1 cellular context compared by ENCODE assay signal in the genomic region with DNA sequence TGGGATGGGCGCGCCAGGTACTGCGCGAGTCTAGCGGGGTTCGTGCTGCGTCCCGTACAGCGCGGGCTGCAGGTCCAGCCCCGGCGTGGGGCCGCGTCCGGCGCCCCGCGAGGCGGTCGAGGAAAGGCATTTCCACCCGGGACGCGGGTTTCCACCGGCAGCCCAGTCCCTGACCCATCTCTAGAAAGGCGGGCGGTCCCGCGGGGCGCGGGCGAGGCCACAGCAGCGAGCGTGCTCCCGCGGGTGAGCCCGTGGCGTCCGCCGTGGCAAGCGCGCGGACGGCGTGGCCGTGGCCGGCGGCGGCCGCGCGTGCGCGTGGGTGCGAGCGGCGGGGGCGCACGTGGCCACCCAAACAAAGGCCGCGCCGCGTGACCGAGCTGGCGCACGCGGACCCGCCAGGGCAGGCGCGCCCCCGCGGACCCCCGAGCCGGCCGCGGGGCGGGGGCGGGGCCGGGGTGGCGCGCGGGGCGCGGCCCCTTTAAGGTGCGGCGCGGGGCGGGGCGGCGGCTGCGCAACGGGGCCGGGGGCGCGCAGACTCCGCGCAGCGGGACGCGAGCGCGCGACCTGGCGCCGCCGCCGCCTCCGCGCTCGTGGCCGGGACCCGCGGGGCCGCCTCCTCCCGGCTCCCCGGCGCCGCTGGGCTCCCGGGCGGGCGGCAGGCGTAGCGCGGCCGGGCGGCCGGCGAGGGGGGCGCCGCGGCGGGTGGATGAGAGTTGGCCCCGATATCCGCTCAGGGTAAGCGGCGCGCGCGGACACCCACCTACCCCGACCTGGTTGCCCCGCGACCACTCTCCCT.
TF ChIP-seq lines count a peak whose summit lies in the region.

No MANE protein-coding gene starts in this region.

TF ChIP-seq in endothelial cell of umbilical vein, 7 proteins besides CTCF, POLR2A, EP300 and RAD21:
- TF ChIP-seq FOS (IDR thresholded peaks at IDR 0.05; ENCODE audit: borderline replicate concordance, insufficient read depth, low read length) = no peak
- no peak for TF ChIP-seq MYC (IDR thresholded peaks at IDR 0.05; ENCODE audit: low read depth, low read length)
- TF ChIP-seq GATA2 (IDR thresholded peaks at IDR 0.05; ENCODE audit: insufficient read depth, insufficient read length, low read depth, low read length) = no peak
- no peak for TF ChIP-seq JUN (IDR thresholded peaks at IDR 0.05; ENCODE audit: borderline replicate concordance, insufficient read depth, insufficient read length, low read depth)
- TF ChIP-seq, protein P1, sequence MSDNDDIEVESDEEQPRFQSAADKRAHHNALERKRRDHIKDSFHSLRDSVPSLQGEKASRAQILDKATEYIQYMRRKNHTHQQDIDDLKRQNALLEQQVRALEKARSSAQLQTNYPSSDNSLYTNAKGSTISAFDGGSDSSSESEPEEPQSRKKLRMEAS (IDR thresholded peaks at IDR 0.05; ENCODE audit: insufficient read depth, insufficient read length) = no peak
- TF ChIP-seq EZH2 (IDR thresholded peaks at IDR 0.05; ENCODE audit: borderline replicate concordance, low read depth, low read length, severe bottlenecking) = no peak
- no peak for TF ChIP-seq POLR2AphosphoS5 (IDR thresholded peaks at IDR 0.05; ENCODE audit: insufficient read depth, low read depth, low read length)
TF ChIP-seq in endothelial cell of umbilical vein: peak in this region for 0.
